Comparison of ENCODE assay signal across 1 cellular context in the genomic region with DNA sequence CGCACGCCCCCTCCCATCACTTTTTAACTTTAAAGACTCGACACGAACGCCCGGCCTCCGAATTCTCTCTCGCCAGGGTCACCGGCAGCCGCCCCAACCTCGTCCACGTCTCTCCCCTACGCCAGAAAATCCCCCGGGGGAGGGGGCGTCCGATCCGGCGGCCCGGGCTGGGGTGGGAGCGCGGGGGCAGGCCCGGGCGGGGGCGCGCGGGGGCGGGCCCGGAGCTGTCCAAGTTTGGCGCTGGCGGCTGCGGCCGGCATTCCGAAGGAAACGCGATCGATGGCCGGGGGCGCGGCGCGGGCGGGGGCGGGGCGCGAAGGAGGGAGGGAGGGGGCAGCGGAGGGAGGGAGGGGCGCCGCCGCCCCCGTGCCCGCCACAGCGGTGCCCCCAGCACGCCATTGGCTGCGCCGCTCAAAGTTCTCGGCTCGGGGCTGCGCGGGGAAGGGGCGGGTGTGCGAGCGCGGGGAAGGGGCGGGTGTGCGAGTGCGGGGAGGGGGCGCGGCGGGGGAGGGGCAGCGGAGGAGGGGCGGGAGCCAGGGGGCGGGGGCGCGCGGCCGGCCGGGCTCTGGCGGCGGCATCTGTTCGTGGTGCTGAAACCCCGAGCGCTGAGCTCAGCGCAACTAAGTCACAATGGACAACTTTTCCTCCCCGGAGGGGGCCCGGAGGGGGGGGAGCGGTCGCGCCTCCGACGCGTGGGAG.
TF ChIP-seq lines count a peak whose summit lies in the region.

No MANE protein-coding gene starts in this region.

TF ChIP-seq in H1, 55 proteins besides CTCF, POLR2A, EP300 and RAD21 (continued from another document):
- peak; percentile 15; the same call in 1 of the 2 replicates for TF ChIP-seq MAFK (IDR thresholded peaks at IDR 0.05; ENCODE audit: low read depth, low read length)
